21 cellular contexts compared by ENCODE assay signal in genomic region chr16:70157105-70157476, GRCh38. TPM values are rescaled to one million over a fixed set of nuclear protein-coding genes. Genes with fewer than 3 reads are reported as not detected.
A peak's percentile ranks its signal among the peaks of the same experiment; 100 is the strongest.
DNase-seq lines count a peak whose midpoint lies in the region; ATAC-seq and TF ChIP-seq lines count a peak whose summit lies in the region.
"Had no signal": no experiment of that assay in that cellular context is flagged by ENCODE, and none has a peak within 500 bp of the region (broad histone marks: within the 10 kb centered on the region; RNA-seq: fewer than 3 reads in every experiment).

No MANE protein-coding gene starts in this region.

- no peaks in the 10 kb centered on the region for H3K27me3 Mint-ChIP-seq in activated CD4-positive, alpha-beta T cell treated with anti-CD3 and anti-CD28 coated beads for 36 hours
- H3K27me3 Mint-ChIP-seq: brain, naive B cell, T-cell had no signal

- H3K4me3 Mint-ChIP-seq in activated CD4-positive, alpha-beta T cell treated with anti-CD3 and anti-CD28 coated beads for 36 hours, result no peak overlapping the region
- H3K4me3 Mint-ChIP-seq: brain, naive B cell, T-cell had no signal

- H3K36me3 ChIP-seq in esophagus muscularis mucosa (peaks cover 90 to 100% (median 99%) of the 10 kb centered on the region in 4 donors), spleen (peaks cover 47 to 100% (median 100%) of the 10 kb centered on the region in 6 donors)
- H3K36me3 ChIP-seq: ovary had no signal

- H3K27ac ChIP-seq in esophagus muscularis mucosa (replicated peaks in 1 of 4) (no peak overlapping the region), spleen (no peak overlapping the region)
- H3K27ac ChIP-seq: ovary, thoracic aorta had no signal

- intact Hi-C loops in activated CD4-positive, alpha-beta T cell treated with anti-CD3 and anti-CD28 coated beads for 36 hours (cut with DNase I, micrococcal nuclease), result no loop called here
- intact Hi-C loops in esophagus muscularis mucosa (cut with DNase I) (no loop called here), spleen (cut with DNase I; ENCODE audit: low total_unique reads) (no loop called here)

- POLR2A ChIA-PET in activated CD4-positive, alpha-beta T cell treated with anti-CD3 and anti-CD28 coated beads for 36 hours (lab: Charles Lee), result no interaction called here

- TF ChIP-seq POLR2A in esophagus muscularis mucosa (IDR thresholded peaks at IDR 0.05; ENCODE audit: low read depth) (no peak), spleen (IDR thresholded peaks at IDR 0.05) (no peak)

- no peak for ATAC-seq in activated CD4-positive, alpha-beta T cell treated with anti-CD3 and anti-CD28 coated beads for 36 hours
- ATAC-seq: Right ventricle myocardium inferior, T-cell had no signal

- TF ChIP-seq CTCF in esophagus muscularis mucosa (IDR thresholded peaks at IDR 0.05) (no peak), spleen (IDR thresholded peaks at IDR 0.05 in 8 of 11, conservative IDR thresholded peaks at IDR 0.05 in 3 of 11) (no peak)

- no peaks in the 10 kb centered on the region for H3K9me3 Mint-ChIP-seq in activated CD4-positive, alpha-beta T cell treated with anti-CD3 and anti-CD28 coated beads for 36 hours (ENCODE audit: low read depth)
- H3K9me3 Mint-ChIP-seq: brain, naive B cell, T-cell had no signal

- no peak for DNase-seq in activated CD4-positive, alpha-beta T cell treated with anti-CD3 and anti-CD28 coated beads for 36 hours
- no peak for DNase-seq in activated CD4-positive, alpha-beta T cell treated with anti-CD3 and anti-CD28 coated beads for 4 hours
- DNase-seq in HT1080 (ENCODE audit: low read depth), result peak; percentile 1
- peak; percentile 91 for DNase-seq in esophagus muscularis mucosa (ENCODE audit: extremely low spot score)
- DNase-seq in spleen, result peak; percentile 70
- no peak for DNase-seq in SHP77 treated with DMSO at 0.1 percent for 48 hours (lab: John Stamatoyannopoulos, UW)
- no peak for DNase-seq in NCI-H69 (lab: John Stamatoyannopoulos, UW)
- DNase-seq in NCI-H2107 (lab: John Stamatoyannopoulos, UW), result no peak
- DNase-seq: activated CD4-positive, alpha-beta T cell treated with anti-CD3 and anti-CD28 coated beads for 48 hours; activated effector memory CD4-positive, alpha-beta T cell treated with Interleukin-2 at 50 U/mL for 16 hours; GDM1; Karpas-422; mesenchymal stem cell; naive B cell; NCI-H187; T-cell had no signal

- TF ChIP-seq EP300 in esophagus muscularis mucosa (IDR thresholded peaks at IDR 0.05), result no peak

- CTCF ChIA-PET in activated CD4-positive, alpha-beta T cell treated with anti-CD3 and anti-CD28 coated beads for 36 hours (lab: Charles Lee), result interaction anchor here (1.1 kb wide), 1 partner anchor 7 kb away, joined by 4 read pairs; no protein-coding TSS in a partner anchor

- peak overlapping the region; percentile 27 for H3K27ac Mint-ChIP-seq in activated CD4-positive, alpha-beta T cell treated with anti-CD3 and anti-CD28 coated beads for 36 hours
- H3K27ac Mint-ChIP-seq: brain, T-cell had no signal

- H3K36me3 Mint-ChIP-seq in activated CD4-positive, alpha-beta T cell treated with anti-CD3 and anti-CD28 coated beads for 36 hours (ENCODE audit: low read depth), result peaks cover 27% of the 10 kb centered on the region

- no peaks in the 10 kb centered on the region for H3K4me1 ChIP-seq in esophagus muscularis mucosa
- H3K4me1 ChIP-seq in spleen, result no peaks in the 10 kb centered on the region

- H3K4me1 Mint-ChIP-seq in activated CD4-positive, alpha-beta T cell treated with anti-CD3 and anti-CD28 coated beads for 36 hours, result no peaks in the 10 kb centered on the region
- H3K4me1 Mint-ChIP-seq: brain, naive B cell, T-cell had no signal

- 85% methylated on average over 11 of the region's 11 CpGs for WGBS in esophagus muscularis mucosa
- WGBS in spleen, 5 donors, result 86 to 93% (median 86%) methylated on average over 11 of the region's 11 CpGs

- H3K9me3 ChIP-seq in esophagus muscularis mucosa, result no peaks in the 10 kb centered on the region
- H3K9me3 ChIP-seq in spleen, result no peaks in the 10 kb centered on the region
- H3K9me3 ChIP-seq: ovary, thoracic aorta had no signal

- no peaks in the 10 kb centered on the region for H3K27me3 ChIP-seq in esophagus muscularis mucosa
- H3K27me3 ChIP-seq in spleen (replicated peaks in 1 of 7), result no peaks in the 10 kb centered on the region
- H3K27me3 ChIP-seq: ovary had no signal

- H3K4me3 ChIP-seq in esophagus muscularis mucosa, result no peak overlapping the region
- H3K4me3 ChIP-seq in spleen, result no peak overlapping the region
- H3K4me3 ChIP-seq: ovary, thoracic aorta had no signal

RNA-seq across cellular contexts. Expression of gene CLEC18C, which starts 16.5 kb away (rescaled TPM):
- under 1 TPM in 1 of 2 experiments, not detected in 1; 0.25 TPM for total RNA-seq in activated CD4-positive, alpha-beta T cell treated with anti-CD3 and anti-CD28 coated beads for 36 hours
- total RNA-seq in HT1080 (2014; rRNA removed; shearing (Covaris generic)), result 0.03 TPM in 1 of 2 replicates, not detected in the other
- polyA plus RNA-seq in HT1080 (2015; cell fraction: cytosol; rRNA removed), result 0.31 TPM in 1 of 2 replicates, not detected in the other
- polyA plus RNA-seq in HT1080 (2015; cell fraction: nucleus; rRNA removed), result 0.22 and 0.38 TPM in 2 replicates
- total RNA-seq in esophagus muscularis mucosa (under 1 TPM in 1 of 4 donors, not detected in 3; 0.58 TPM), spleen (1 to 10 TPM in 1 of 7 donors, under 1 TPM in 4, not detected in 2; 0.28 to 1.2 (median 0.60) TPM)
- under 1 TPM; 0.09 to 0.42 (median 0.11) TPM for polyA plus RNA-seq in spleen
- total RNA-seq: glomerular endothelial cell, Right ventricle myocardium inferior had no signal

RNA-seq across cellular contexts. Expression of gene PDPR, which starts 43.0 kb away (rescaled TPM):
- 10 to 100 TPM; 26.4 to 26.7 TPM for total RNA-seq in activated CD4-positive, alpha-beta T cell treated with anti-CD3 and anti-CD28 coated beads for 36 hours
- total RNA-seq in HT1080 (2014; rRNA removed; shearing (Covaris generic)), result 16.6 and 16.8 TPM in 2 replicates
- 10.6 and 13.0 TPM in 2 replicates for polyA plus RNA-seq in HT1080 (2015; cell fraction: cytosol; rRNA removed)
- polyA plus RNA-seq in HT1080 (2015; cell fraction: nucleus; rRNA removed), result 82.8 and 96.8 TPM in 2 replicates
- total RNA-seq in esophagus muscularis mucosa (10 to 100 TPM; 19.1 to 31.8 (median 27.4) TPM), spleen (10 to 100 TPM; 25.3 to 48.4 (median 33.5) TPM)
- 1 to 10 TPM; 4.6 to 9.4 (median 6.4) TPM for polyA plus RNA-seq in spleen

Comparison
In these comparisons a context has a peak if more than half of its experiments do, and no peak if none do; other contexts are left out.
1. DNase-seq: peak in HT1080 (single experiment), esophagus muscularis mucosa (single experiment) and spleen (single experiment); none in activated CD4-positive, alpha-beta T cell treated with anti-CD3 and anti-CD28 coated beads for 36 hours (single experiment), activated CD4-positive, alpha-beta T cell treated with anti-CD3 and anti-CD28 coated beads for 4 hours (0 of 2), SHP77 treated with DMSO at 0.1 percent for 48 hours (single experiment), NCI-H69 (single experiment) and NCI-H2107 (single experiment).